8 cellular contexts compared by ENCODE assay signal in genomic region chr6:168228676-168229367, GRCh38.
"Had no signal": no experiment of that assay in that cellular context is flagged by ENCODE, and none has a peak within 500 bp of the region (broad histone marks: within the 10 kb centered on the region; RNA-seq: fewer than 3 reads in every experiment).

No MANE protein-coding gene starts in this region.

- H3K36me3 ChIP-seq: HAP-1 had no signal

- ATAC-seq: GM23338, HCT116, HepG2 had no signal

- H3K36me3 Mint-ChIP-seq: IgD-negative memory B cell had no signal

- H3K9me3 Mint-ChIP-seq: GM23338, IgD-negative memory B cell had no signal

- FAIRE-seq: HepG2 had no signal

- H3K4me3 Mint-ChIP-seq: GM23338, HFFc6, IgD-negative memory B cell had no signal

- H3K27ac ChIP-seq: HL-60 had no signal

- H3K4me2 ChIP-seq: GM23338 had no signal

- H3K4me1 Mint-ChIP-seq: IgD-negative memory B cell had no signal

- H3K9me3 ChIP-seq: HAP-1 had no signal

- H2AFZ ChIP-seq: GM23338 had no signal

- H3K4me1 ChIP-seq: HAP-1 had no signal

- H3K4me3 ChIP-seq: GM23338, HAP-1 had no signal

- DNase-seq: H7, HFFc6 had no signal

- H3K27ac Mint-ChIP-seq: GM23338, HFFc6, IgD-negative memory B cell had no signal
